Comparison of ENCODE assay signal across 6 cellular contexts in genomic region chr10:49883852-49884251, GRCh38. TPM values are rescaled to one million over a fixed set of nuclear protein-coding genes. Genes with fewer than 3 reads are reported as not detected.
DNase-seq lines count a peak whose midpoint lies in the region; ATAC-seq, FAIRE-seq and TF ChIP-seq lines count a peak whose summit lies in the region.
"Not testable (repeated sequence)": the region's sequence is repeated elsewhere in the genome, so short reads cannot be mapped to it uniquely, and the experiment has no call there.

No MANE protein-coding gene starts in this region.

- TF ChIP-seq RAD21 in K562 (CRISPR knock-in tag; conservative IDR thresholded peaks at IDR 0.05 in 1 of 2, IDR thresholded peaks at IDR 0.05 in 1 of 2) = not testable (repeated sequence)

- BruUV-seq in Calu3 (replicated peaks; lab: Mats Ljungman, UMichigan); Panc1 (replicated peaks; lab: Mats Ljungman, UMichigan); K562 (replicated peaks; lab: Mats Ljungman, UMichigan): not testable (repeated sequence)

- H3K27ac Mint-ChIP-seq in Calu3 (ENCODE audit: unreplicated experiment) = not testable (repeated sequence)

- not testable (repeated sequence) for TF ChIP-seq CTCF in Calu3 (IDR thresholded peaks at IDR 0.05; ENCODE audit: unreplicated experiment); Panc1 (IDR thresholded peaks at IDR 0.05); K562 (IDR thresholded peaks at IDR 0.05 in 2 of 3, conservative IDR thresholded peaks at IDR 0.05 in 1 of 3; ENCODE audit: insufficient read depth in 2 of 3, low read depth in 1 of 3, low read length in 3 of 3); mucosa of descending colon (IDR thresholded peaks at IDR 0.05)

- WGBS in K562 (ENCODE audit: insufficient coverage, low coverage, missing lambda C conversion rate) = no CpG with 5 or more reads among the region's 3 CpGs

- H3K9me3 Mint-ChIP-seq in Calu3 (ENCODE audit: low read depth, unreplicated experiment) = not testable (repeated sequence)

- not testable (repeated sequence) for FAIRE-seq in K562 (lab: Jason Lieb, UNC)

- H3K27me3 Mint-ChIP-seq in Calu3 (ENCODE audit: unreplicated experiment) = not testable (repeated sequence)

- intact Hi-C loops in Calu3 (cut with micrococcal nuclease; ENCODE audit: unreplicated experiment); Panc1 (cut with micrococcal nuclease; ENCODE audit: unreplicated experiment); K562 (cut with micrococcal nuclease); mucosa of descending colon (cut with DNase I, micrococcal nuclease): not testable (repeated sequence)

- in situ Hi-C loops in Panc1 (cut with HindIII; ENCODE audit: low pct_unique_long_range_greater_than_20kb, low sequenced_read_pairs); K562 (cut with MboI): not testable (repeated sequence)

- not testable (repeated sequence) for H3K4me1 Mint-ChIP-seq in Calu3 (ENCODE audit: low read depth, unreplicated experiment)

- not testable (repeated sequence) for TF ChIP-seq EP300 in K562 (IDR thresholded peaks at IDR 0.05; ENCODE audit: low read length)

- H3K36me3 Mint-ChIP-seq in Calu3 (ENCODE audit: insufficient read depth, unreplicated experiment) = not testable (repeated sequence)

- H3K79me2 ChIP-seq in K562 (ENCODE audit: control insufficient read depth, insufficient read depth, low read length) = not testable (repeated sequence)

- TF ChIP-seq POLR2A in K562 (conservative IDR thresholded peaks at IDR 0.05) = not testable (repeated sequence)

- not testable (repeated sequence) for H3K4me2 ChIP-seq in K562 (ENCODE audit: insufficient read depth, low read length)

- H3K9me3 ChIP-seq in Panc1 (ENCODE audit: control insufficient read depth, insufficient read depth, low read depth, low read length); K562 (replicated peaks; ENCODE audit: control insufficient read depth, insufficient read depth, low read depth, low read length); mucosa of descending colon: not testable (repeated sequence)

- CTCF ChIA-PET in Calu3 (lab: Charles Lee); Panc1 (lab: Charles Lee); K562 (lab: Yijun Ruan, JAX; ENCODE audit: low intra/inter-chr PET ratio): not testable (repeated sequence)

- not testable (repeated sequence) for H4K20me1 ChIP-seq in K562 (replicated peaks; ENCODE audit: control insufficient read depth, insufficient read depth, low read length)

- H3K4me3 ChIP-seq in Panc1 (ENCODE audit: low read depth in 2 of 2, low read length in 2 of 2); K562; mucosa of descending colon: not testable (repeated sequence)

- not testable (repeated sequence) for H3K4me1 ChIP-seq in Panc1 (ENCODE audit: control insufficient read depth, insufficient read depth, low read length); K562 (replicated peaks in 1 of 2; ENCODE audit: control insufficient read depth in 2 of 2, insufficient read depth in 2 of 2, low read length in 2 of 2); mucosa of descending colon (ENCODE audit: low read depth)

- not testable (repeated sequence) for H3K9me1 ChIP-seq in K562 (ENCODE audit: control insufficient read depth, insufficient read depth, low read length)

- ATAC-seq in Panc1 (peak; percentile 70; the same call in 1 of the 2 replicates), K562 (peak; percentile 68), esophagus mucosa (peak; percentile 100), left lobe of liver (peak; percentile 62), mucosa of descending colon (peak; percentile 91)

- H3K27ac ChIP-seq in Panc1 (ENCODE audit: low read length); K562 (ENCODE audit: extremely low read depth, low read depth, low read length): not testable (repeated sequence)

- not testable (repeated sequence) for H3K27me3 ChIP-seq in Panc1 (ENCODE audit: control insufficient read depth, insufficient read depth, low read length); K562 (ENCODE audit: control insufficient read depth in 2 of 2, insufficient read depth in 2 of 2, low read length in 2 of 2)

- H2AFZ ChIP-seq in K562 (ENCODE audit: low read depth, low read length) = not testable (repeated sequence)

- POLR2A ChIA-PET in Panc1 (lab: Charles Lee); K562 (lab: Yijun Ruan, JAX): not testable (repeated sequence)

- H3K4me3 Mint-ChIP-seq in Calu3 (ENCODE audit: low read depth, unreplicated experiment) = not testable (repeated sequence)

- DNase-seq in Calu3 (peak; percentile 52), left lobe of liver (ENCODE audit: low spot score) (peak; percentile 46), mucosa of descending colon (peak; percentile 39 to 54 (median 43))
- DNase-seq in Panc1 (ENCODE audit: low read depth, low spot score); K562 (ENCODE audit: extremely low read depth in 1 of 4, low spot score in 3 of 4): not testable (repeated sequence)

- H3K36me3 ChIP-seq in Panc1 (ENCODE audit: control insufficient read depth, insufficient read depth, low read length); K562 (ENCODE audit: control insufficient read depth, insufficient read depth, low read length); mucosa of descending colon (ENCODE audit: low read depth): not testable (repeated sequence)

- H3K9ac ChIP-seq in K562 (ENCODE audit: insufficient read depth in 1 of 2, low read depth in 2 of 2, low read length in 2 of 2) = not testable (repeated sequence)

RNA-seq across cellular contexts. Expression of gene PARG, which starts 58.0 kb away (rescaled TPM):
- total RNA-seq in Calu3 (2022) (41.1 and 46.8 TPM in 2 replicates), Panc1 (2021; ENCODE audit: unreplicated experiment) (39.9 TPM), K562 (2014; rRNA removed) (37.1 and 39.2 TPM in 2 replicates), K562 (2014; rRNA removed; fragmentation: Illumina TruSeq; extraction: Trizol) (45.9 and 55.4 TPM in 2 replicates), K562 (2015; rRNA removed; fragmentation: Illumina TruSeq; extraction: Trizol) (46.0 and 49.9 TPM in 2 replicates), K562 (2021) (38.6 and 44.7 TPM in 2 replicates), esophagus mucosa (13.5 TPM), left lobe of liver (10.2 TPM), mucosa of descending colon (10 to 100 TPM; 26.6 to 34.3 (median 31.6) TPM)
- 26.5 TPM for polyA plus RNA-seq in Panc1 (2012; ENCODE audit: insufficient read length)
- 59.7 and 180 TPM in 2 replicates for total RNA-seq in K562 (2011; cell fraction: chromatin; rRNA removed; ENCODE audit: low replicate concordance)
- 35.4 and 44.0 TPM in 2 replicates for total RNA-seq in K562 (2011; cell fraction: nucleolus; rRNA removed)
- total RNA-seq in K562 (2011; cell fraction: nucleoplasm; rRNA removed) = 66.9 and 101 TPM in 2 replicates
- polyA plus RNA-seq in K562 (2011; rRNA removed) (25.5 and 28.8 TPM in 2 replicates), K562 (2014; fragmentation: Illumina TruSeq; extraction: Trizol) (27.6 and 28.4 TPM in 2 replicates), K562 (2014; fragmentation: Nextera tagmentation; extraction: Ambion mirVana) (1 to 10 TPM; 8.5 to 9.9 TPM), K562 (2014; rRNA removed) (26.4 and 29.6 TPM in 2 replicates)
- 11.9 and 14.5 TPM in 2 replicates for polyA plus RNA-seq in K562 (2011; cell fraction: cytosol; rRNA removed)
- 31.4 and 32.9 TPM in 2 replicates for polyA plus RNA-seq in K562 (2011; cell fraction: nucleus; rRNA removed)
- 20.6 and 21.0 TPM in 2 replicates for polyA plus RNA-seq in K562 (2012)
- 79.5 and 81.7 TPM in 2 replicates for polyA minus RNA-seq in K562 (2011; rRNA and poly(A)+ RNA removed)
- polyA minus RNA-seq in K562 (2011; cell fraction: cytosol; rRNA and poly(A)+ RNA removed) = 22.2 and 26.8 TPM in 2 replicates
- polyA minus RNA-seq in K562 (2011; cell fraction: nucleus; rRNA and poly(A)+ RNA removed) = 56.0 and 88.5 TPM in 2 replicates

RNA-seq across cellular contexts. Expression of gene TIMM23B, which starts 58.0 kb away (rescaled TPM):
- total RNA-seq in Calu3 (2022) (18.8 and 21.4 TPM in 2 replicates), Panc1 (2021; ENCODE audit: unreplicated experiment) (18.8 TPM), K562 (2014; rRNA removed) (25.8 and 34.5 TPM in 2 replicates), K562 (2014; rRNA removed; fragmentation: Illumina TruSeq; extraction: Trizol) (19.9 and 21.0 TPM in 2 replicates), K562 (2015; rRNA removed; fragmentation: Illumina TruSeq; extraction: Trizol) (23.4 and 24.7 TPM in 2 replicates), K562 (2021) (26.9 and 28.8 TPM in 2 replicates), esophagus mucosa (8.2 TPM), left lobe of liver (10.4 TPM), mucosa of descending colon (10 to 100 TPM; 11.8 to 17.0 (median 14.2) TPM)
- polyA plus RNA-seq in Panc1 (2012; ENCODE audit: insufficient read length) = 13.3 TPM
- 133 and 176 TPM in 2 replicates for total RNA-seq in K562 (2011; cell fraction: chromatin; rRNA removed; ENCODE audit: low replicate concordance)
- 84.7 and 87.8 TPM in 2 replicates for total RNA-seq in K562 (2011; cell fraction: nucleolus; rRNA removed)
- total RNA-seq in K562 (2011; cell fraction: nucleoplasm; rRNA removed) = 120 and 165 TPM in 2 replicates
- polyA plus RNA-seq in K562 (2011; rRNA removed) (28.5 and 37.0 TPM in 2 replicates), K562 (2014; fragmentation: Illumina TruSeq; extraction: Trizol) (20.9 and 24.7 TPM in 2 replicates), K562 (2014; fragmentation: Nextera tagmentation; extraction: Ambion mirVana) (10 to 100 TPM in 1 of 2 experiments, 1 to 10 TPM in 1; 7.2 to 11.0 TPM), K562 (2014; rRNA removed) (38.7 and 40.2 TPM in 2 replicates)
- 11.2 and 16.4 TPM in 2 replicates for polyA plus RNA-seq in K562 (2011; cell fraction: cytosol; rRNA removed)
- polyA plus RNA-seq in K562 (2011; cell fraction: nucleus; rRNA removed) = 92.6 and 110 TPM in 2 replicates
- 12.2 and 16.9 TPM in 2 replicates for polyA plus RNA-seq in K562 (2012)
- polyA minus RNA-seq in K562 (2011; rRNA and poly(A)+ RNA removed) = 36.5 and 36.7 TPM in 2 replicates
- 13.9 and 17.4 TPM in 2 replicates for polyA minus RNA-seq in K562 (2011; cell fraction: cytosol; rRNA and poly(A)+ RNA removed)
- 60.5 and 80.3 TPM in 2 replicates for polyA minus RNA-seq in K562 (2011; cell fraction: nucleus; rRNA and poly(A)+ RNA removed)
